Comparison of ENCODE assay signal across 8 cellular contexts in genomic region chr17:4365628-4366311, GRCh38. TPM values are rescaled to one million over a fixed set of nuclear protein-coding genes. Genes with fewer than 3 reads are reported as not detected.
DNase-seq lines count a peak whose midpoint lies in the region; ATAC-seq and TF ChIP-seq lines count a peak whose summit lies in the region.

No MANE protein-coding gene starts in this region.

- peak overlapping the region; percentile 88 for H2AK5ac ChIP-seq in neuronal stem cell (ENCODE audit: low read depth, low read length)

- peaks cover 13% of the 10 kb centered on the region for H3K36me3 Mint-ChIP-seq in Calu3 (ENCODE audit: insufficient read depth, unreplicated experiment)
- H3K36me3 Mint-ChIP-seq in IgD-negative memory B cell, result peaks cover 5% of the 10 kb centered on the region

- H3K23ac ChIP-seq in neuronal stem cell (ENCODE audit: low read depth, low read length, poor library complexity), result peak overlapping the region; percentile 73

- H2BK12ac ChIP-seq in neuronal stem cell (ENCODE audit: low read length), result peak overlapping the region; percentile 22

- H3K27ac ChIP-seq in foreskin keratinocyte (peak overlapping the region; percentile 31), neuronal stem cell (replicated peaks; ENCODE audit: low read length) (peak overlapping the region; percentile 87), vagina (peak overlapping the region; percentile 98)

- peak overlapping the region; percentile 89 for H3K14ac ChIP-seq in neuronal stem cell (ENCODE audit: low read length)

- H3K4me3 ChIP-seq in neuronal stem cell (ENCODE audit: low read length in 2 of 2) (peak overlapping the region; percentile 93 to 100), vagina (peak overlapping the region; percentile 82 to 97)

- H3K9me3 ChIP-seq in neuronal stem cell (replicated peaks in 1 of 2; ENCODE audit: control insufficient read depth in 2 of 2, insufficient read depth in 1 of 2, low read depth in 1 of 2, low read length in 2 of 2) (no peaks in the 10 kb centered on the region), vagina (no peaks in the 10 kb centered on the region)

- H3K9ac ChIP-seq in neuronal stem cell (ENCODE audit: low read depth, low read length, poor library complexity), result peak overlapping the region; percentile 90

- H3K9me3 Mint-ChIP-seq in Calu3 (ENCODE audit: low read depth, unreplicated experiment) (no peaks in the 10 kb centered on the region), IgD-negative memory B cell (no peaks in the 10 kb centered on the region)

- H3K27ac Mint-ChIP-seq in Calu3 (ENCODE audit: unreplicated experiment) (no peak overlapping the region), IgD-negative memory B cell (peak overlapping the region in 1 of 3 donors; percentile 89)

- peaks cover 8% of the 10 kb centered on the region for H3K79me1 ChIP-seq in neuronal stem cell (ENCODE audit: low read depth, low read length)

- H4K8ac ChIP-seq in neuronal stem cell (ENCODE audit: low read depth, low read length), result no peak overlapping the region

- H3K36me3 ChIP-seq in neuronal stem cell (replicated peaks in 1 of 2; ENCODE audit: control insufficient read depth in 2 of 2, insufficient read depth in 2 of 2, low read length in 2 of 2) (peaks cover 0 to 25% of the 10 kb centered on the region in 2 donors), vagina (no peaks in the 10 kb centered on the region)

- WGBS in neuronal stem cell (ENCODE audit: extremely low coverage in 2 of 2, insufficient read length in 2 of 2, insufficient replicate concordance in 1 of 2), 2 donors, result no CpG with 5 or more reads among the region's 81 CpGs

- H3K4me1 ChIP-seq in foreskin keratinocyte (peaks cover 4% of the 10 kb centered on the region), neuronal stem cell (ENCODE audit: control insufficient read depth in 2 of 2, insufficient read depth in 1 of 2, low read depth in 1 of 2, low read length in 2 of 2) (peaks cover 2 to 3% of the 10 kb centered on the region in 2 donors), vagina (peaks cover 39% of the 10 kb centered on the region)

- no peaks in the 10 kb centered on the region for H3K27me3 Mint-ChIP-seq in Calu3 (ENCODE audit: unreplicated experiment)
- no peaks in the 10 kb centered on the region for H3K27me3 Mint-ChIP-seq in IgD-negative memory B cell

- no peak overlapping the region for H2BK120ac ChIP-seq in neuronal stem cell (ENCODE audit: low read depth, low read length)

- peak overlapping the region; percentile 92 for H2AFZ ChIP-seq in neuronal stem cell (ENCODE audit: low read length)

- peak overlapping the region; percentile 37 for H2BK15ac ChIP-seq in neuronal stem cell (ENCODE audit: low read length)

- TF ChIP-seq CTCF in Calu3 (IDR thresholded peaks at IDR 0.05; ENCODE audit: unreplicated experiment) (no peak), foreskin keratinocyte (conservative IDR thresholded peaks at IDR 0.05) (no peak), vagina (IDR thresholded peaks at IDR 0.05) (no peak)

- peak overlapping the region; percentile 94 for H2BK5ac ChIP-seq in neuronal stem cell (ENCODE audit: low read length)

- intact Hi-C loops in Calu3 (cut with micrococcal nuclease; ENCODE audit: unreplicated experiment), result no loop called here
- intact Hi-C loops in vagina (cut with DNase I), result no loop called here

- TF ChIP-seq POLR2A in vagina (IDR thresholded peaks at IDR 0.05), result no peak

- ATAC-seq in GM21515 (IDR thresholded peaks at IDR 0.05; ENCODE audit: unreplicated experiment) (peak; percentile 20), foreskin keratinocyte (peak; percentile 8)

- H3K4ac ChIP-seq in neuronal stem cell (ENCODE audit: low read length), result no peak overlapping the region

- no TSS peak for BruUV-seq in Calu3 (replicated peaks; lab: Mats Ljungman, UMichigan)

- peak overlapping the region; percentile 98 for H3K18ac ChIP-seq in neuronal stem cell (ENCODE audit: low read length)

- H3K27me3 ChIP-seq in foreskin keratinocyte (no peaks in the 10 kb centered on the region), neuronal stem cell (ENCODE audit: control insufficient read depth in 3 of 3, insufficient read depth in 3 of 3, low read depth in 1 of 3, low read length in 3 of 3) (no peaks in the 10 kb centered on the region), vagina (no peaks in the 10 kb centered on the region)

- H3K4me1 Mint-ChIP-seq in Calu3 (ENCODE audit: low read depth, unreplicated experiment) (no peaks in the 10 kb centered on the region), IgD-negative memory B cell (peaks cover 29 to 36% (median 35%) of the 10 kb centered on the region in 3 donors)

- peak overlapping the region; percentile 54 for H3K4me2 ChIP-seq in neuronal stem cell (ENCODE audit: insufficient read depth, low read length, poor library complexity, severe bottlenecking)

- H3K4me3 Mint-ChIP-seq in Calu3 (ENCODE audit: low read depth, unreplicated experiment) (peak overlapping the region; percentile 86), IgD-negative memory B cell (peak overlapping the region in 3 of 4 donors; percentile 79 to 94 (median 83))

- no peak for DNase-seq in Calu3
- DNase-seq in activated CD8-positive, alpha-beta memory T cell treated with anti-CD3 and anti-CD28 coated beads, Interleukin-2, amount 50 U/mL, for 48 hours, result peak; percentile 79
- no peak for DNase-seq in foreskin keratinocyte
- peak; percentile 58 for DNase-seq in neuronal stem cell (ENCODE audit: low spot score)
- no peak for DNase-seq in vagina (ENCODE audit: extremely low spot score in 2 of 2)
- no peak for DNase-seq in cerebellar cortex (ENCODE audit: low spot score)

- CTCF ChIA-PET in Calu3 (lab: Charles Lee), result no interaction called here

- no peak overlapping the region for H4K91ac ChIP-seq in neuronal stem cell (ENCODE audit: low read depth, low read length, poor library complexity)

RNA-seq across cellular contexts. Expression of gene UBE2G1, which starts 0.7 kb away (rescaled TPM):
- total RNA-seq in Calu3 (2022) (52.0 and 52.5 TPM in 2 replicates), foreskin keratinocyte (57.0 and 63.3 TPM in 2 replicates), vagina (45.4 TPM)
- polyA plus RNA-seq in IgD-negative memory B cell (97.5 TPM), foreskin keratinocyte (34.0 and 36.4 TPM in 2 replicates)
- 83.3 TPM for polyA plus RNA-seq in neuronal stem cell (2013, experiment 1 of 2)
- 83.6 TPM for polyA plus RNA-seq in neuronal stem cell (2013, experiment 2 of 2)

Comparison
In these comparisons a context has a peak if more than half of its experiments do, and no peak if none do; other contexts are left out.
1. DNase-seq: peak in activated CD8-positive, alpha-beta memory T cell treated with anti-CD3 and anti-CD28 coated beads, Interleukin-2, amount 50 U/mL, for 48 hours (single experiment) and neuronal stem cell (single experiment); none in Calu3 (single experiment), foreskin keratinocyte (0 of 2), vagina (0 of 2) and cerebellar cortex (single experiment).
2. H3K27ac ChIP-seq: peak in every context shown above with its lines; median percentile 98 in vagina; 87 in neuronal stem cell; 31 in foreskin keratinocyte.